6 cellular contexts compared by ENCODE assay signal in genomic region chr1:171243878-171244277, GRCh38.
"Had no signal": no experiment of that assay in that cellular context is flagged by ENCODE, and none has a peak within 500 bp of the region (broad histone marks: within the 10 kb centered on the region; RNA-seq: fewer than 3 reads in every experiment).

No MANE protein-coding gene starts in this region.

- H3K27ac ChIP-seq: HL-60 had no signal

- DNase-seq: IMR-90, KBM-7, KG1 had no signal

- H3K4me3 ChIP-seq: K562 had no signal

- ATAC-seq: HepG2, K562 had no signal
